14 cellular contexts compared by ENCODE assay signal in the genomic region with DNA sequence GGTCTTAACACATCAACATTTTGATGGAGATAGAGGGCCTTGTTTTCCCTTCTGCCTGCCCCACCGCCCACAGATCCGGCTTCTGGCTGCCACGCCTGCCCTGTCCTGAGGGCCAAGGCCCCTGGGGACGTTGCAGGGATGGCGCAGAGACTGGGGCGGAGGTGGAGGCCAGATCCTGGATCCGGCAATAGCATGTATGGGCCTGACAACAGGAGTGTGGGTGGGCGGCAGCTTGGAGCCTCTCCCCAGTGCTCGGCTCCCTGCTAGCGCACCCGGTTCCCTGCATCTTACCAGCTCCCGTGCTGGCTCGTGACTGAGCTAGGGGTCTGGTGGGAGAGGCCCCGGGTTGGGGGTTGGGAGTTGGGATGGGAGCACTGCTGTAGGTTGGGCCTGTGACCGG.
A peak's percentile ranks its signal among the peaks of the same experiment; 100 is the strongest.
DNase-seq lines count a peak whose midpoint lies in the region; ATAC-seq and TF ChIP-seq lines count a peak whose summit lies in the region.
"Had no signal": no experiment of that assay in that cellular context is flagged by ENCODE, and none has a peak within 500 bp of the region (broad histone marks: within the 10 kb centered on the region; RNA-seq: fewer than 3 reads in every experiment).

No MANE protein-coding gene starts in this region.

- H2AFZ ChIP-seq in neuronal stem cell (ENCODE audit: low read length), result no peak overlapping the region
- H2AFZ ChIP-seq: PC-9 had no signal

- no peak overlapping the region for H4K91ac ChIP-seq in neuronal stem cell (ENCODE audit: low read depth, low read length, poor library complexity)

- peaks cover 5 to 40% of the 10 kb centered on the region in 2 donors for H3K4me1 ChIP-seq in esophagus (ENCODE audit: control insufficient read depth in 2 of 2, insufficient read depth in 2 of 2, low read length in 1 of 2)
- H3K4me1 ChIP-seq in neuronal stem cell (ENCODE audit: control insufficient read depth in 2 of 2, insufficient read depth in 1 of 2, low read depth in 1 of 2, low read length in 2 of 2), result peaks cover 11 to 17% of the 10 kb centered on the region in 2 donors
- H3K4me1 ChIP-seq in testis, result peaks cover 47% of the 10 kb centered on the region

- no peaks in the 10 kb centered on the region for H3K27me3 ChIP-seq in HL-60 (ENCODE audit: insufficient read depth, poor library complexity, severe bottlenecking)
- no peaks in the 10 kb centered on the region for H3K27me3 ChIP-seq in esophagus (ENCODE audit: control insufficient read depth in 1 of 2, insufficient read depth in 2 of 2, low read length in 2 of 2)
- H3K27me3 ChIP-seq in neuronal stem cell (ENCODE audit: control insufficient read depth in 3 of 3, insufficient read depth in 3 of 3, low read depth in 1 of 3, low read length in 3 of 3), result no peaks in the 10 kb centered on the region
- H3K27me3 ChIP-seq in testis, result no peaks in the 10 kb centered on the region

- peak overlapping the region; percentile 85 for H3K18ac ChIP-seq in neuronal stem cell (ENCODE audit: low read length)

- no peak overlapping the region for H2BK5ac ChIP-seq in neuronal stem cell (ENCODE audit: low read length)

- peak overlapping the region; percentile 21 for H3K14ac ChIP-seq in neuronal stem cell (ENCODE audit: low read length)

- no peak overlapping the region for H2BK120ac ChIP-seq in neuronal stem cell (ENCODE audit: low read depth, low read length)

- no peak for ATAC-seq in WTC11

- H3K36me3 ChIP-seq in esophagus (ENCODE audit: control insufficient read depth in 2 of 2, insufficient read depth in 2 of 2, low read length in 1 of 2), result peaks cover 0 to 4% of the 10 kb centered on the region in 2 donors
- peaks cover 14 to 37% of the 10 kb centered on the region in 2 donors for H3K36me3 ChIP-seq in neuronal stem cell (replicated peaks in 1 of 2; ENCODE audit: control insufficient read depth in 2 of 2, insufficient read depth in 2 of 2, low read length in 2 of 2)
- H3K36me3 ChIP-seq in testis (ENCODE audit: low read depth, missing control alignments), result no peaks in the 10 kb centered on the region

- DNase-seq in HL-60 (ENCODE audit: low read depth in 1 of 2, low spot score in 1 of 2) (no peak), neuronal stem cell (ENCODE audit: low spot score) (no peak), testis (no peak), WTC11 (ENCODE audit: low spot score) (no peak)
- no peak for DNase-seq in activated CD8-positive, alpha-beta memory T cell treated with anti-CD3 and anti-CD28 coated beads, Interleukin-2, amount 50 U/mL, for 48 hours
- no peak for DNase-seq in activated CD4-positive, alpha-beta memory T cell treated with anti-CD3 and anti-CD28 coated beads for 36 hours
- no peak for DNase-seq in activated T-helper 1 cell treated with anti-CD3 and anti-CD28 coated beads, Interleukin-12 subunit alpha, Interleukin-12 subunit beta, Interleukin-2, Interleukin-4 antibody, amounts not matched to agents 30 ng/mL and 10 ng/mL and 1 ng/mL, durations not matched to agents 14 hours and 24 hours and 36 hours (ENCODE audit: low spot score)
- DNase-seq: activated CD4-positive, CD25-positive, alpha-beta regulatory T cell treated with anti-CD3 and anti-CD28 coated beads, Interleukin-2, amount 50 U/mL, for 72 hours; DMS 273 treated with DMSO at 0.1 percent for 48 hours; NCI-H446 treated with DMSO at 0.1 percent for 48 hours; PC-9; stimulated activated CD4-positive, alpha-beta T cell treated with anti-CD3 and anti-CD28 coated beads, Interleukin-2, amount 100 ng/mL, for 24 hours had no signal

- TF ChIP-seq POLR2A in testis (IDR thresholded peaks at IDR 0.05), result no peak

- H3K4ac ChIP-seq in neuronal stem cell (ENCODE audit: low read length), result no peak overlapping the region

- H3K4me3 Mint-ChIP-seq in WTC11, result no peak overlapping the region
- no peak overlapping the region for H3K4me3 Mint-ChIP-seq in activated CD4-positive, alpha-beta memory T cell treated with anti-CD3 and anti-CD28 coated beads for 36 hours
- H3K4me3 Mint-ChIP-seq in activated T-helper 1 cell treated with anti-CD3 and anti-CD28 coated beads, Interleukin-12 subunit alpha, Interleukin-12 subunit beta, Interleukin-2, Interleukin-4 antibody, amounts not matched to agents 30 ng/mL and 10 ng/mL and 1 ng/mL, durations not matched to agents 14 hours and 24 hours and 36 hours, result no peak overlapping the region

- TF ChIP-seq CTCF in HL-60 (IDR thresholded peaks at IDR 0.05; ENCODE audit: insufficient read depth, low read length) (no peak), testis (IDR thresholded peaks at IDR 0.05) (no peak), WTC11 (IDR thresholded peaks at IDR 0.05) (no peak)

- no peaks in the 10 kb centered on the region for H3K9me3 Mint-ChIP-seq in WTC11
- no peaks in the 10 kb centered on the region for H3K9me3 Mint-ChIP-seq in activated CD4-positive, alpha-beta memory T cell treated with anti-CD3 and anti-CD28 coated beads for 36 hours
- H3K9me3 Mint-ChIP-seq in activated T-helper 1 cell treated with anti-CD3 and anti-CD28 coated beads, Interleukin-12 subunit alpha, Interleukin-12 subunit beta, Interleukin-2, Interleukin-4 antibody, amounts not matched to agents 30 ng/mL and 10 ng/mL and 1 ng/mL, durations not matched to agents 14 hours and 24 hours and 36 hours, result no peaks in the 10 kb centered on the region

- H3K4me3 ChIP-seq in HL-60 (replicated peaks; ENCODE audit: insufficient read depth, low read length) (no peak overlapping the region), esophagus (ENCODE audit: low read depth in 1 of 2, low read length in 2 of 2) (no peak overlapping the region), neuronal stem cell (ENCODE audit: low read length in 2 of 2) (no peak overlapping the region), testis (no peak overlapping the region)
- H3K4me3 ChIP-seq: PC-9 had no signal

- H2BK15ac ChIP-seq in neuronal stem cell (ENCODE audit: low read length), result no peak overlapping the region

- H3K27me3 Mint-ChIP-seq in WTC11 (ENCODE audit: low read depth), result no peaks in the 10 kb centered on the region; the same call in 1 of the 2 replicates
- H3K27me3 Mint-ChIP-seq in activated CD4-positive, alpha-beta memory T cell treated with anti-CD3 and anti-CD28 coated beads for 36 hours, result no peaks in the 10 kb centered on the region
- H3K27me3 Mint-ChIP-seq in activated T-helper 1 cell treated with anti-CD3 and anti-CD28 coated beads, Interleukin-12 subunit alpha, Interleukin-12 subunit beta, Interleukin-2, Interleukin-4 antibody, amounts not matched to agents 30 ng/mL and 10 ng/mL and 1 ng/mL, durations not matched to agents 14 hours and 24 hours and 36 hours (ENCODE audit: insufficient read depth), result peaks cover 7% of the 10 kb centered on the region

- no peak overlapping the region for H2BK12ac ChIP-seq in neuronal stem cell (ENCODE audit: low read length)

- no peak overlapping the region for H3K27ac Mint-ChIP-seq in WTC11
- H3K27ac Mint-ChIP-seq in activated CD4-positive, alpha-beta memory T cell treated with anti-CD3 and anti-CD28 coated beads for 36 hours, result no peak overlapping the region
- no peak overlapping the region for H3K27ac Mint-ChIP-seq in activated T-helper 1 cell treated with anti-CD3 and anti-CD28 coated beads, Interleukin-12 subunit alpha, Interleukin-12 subunit beta, Interleukin-2, Interleukin-4 antibody, amounts not matched to agents 30 ng/mL and 10 ng/mL and 1 ng/mL, durations not matched to agents 14 hours and 24 hours and 36 hours

- H3K23ac ChIP-seq in neuronal stem cell (ENCODE audit: low read depth, low read length, poor library complexity), result no peak overlapping the region

- intact Hi-C loops in testis (cut with DNase I; ENCODE audit: low total_unique reads), result no loop called here
- intact Hi-C loops in activated CD4-positive, alpha-beta memory T cell treated with anti-CD3 and anti-CD28 coated beads for 36 hours (cut with micrococcal nuclease), result no loop called here
- intact Hi-C loops in activated T-helper 1 cell treated with anti-CD3 and anti-CD28 coated beads, Interleukin-12 subunit alpha, Interleukin-12 subunit beta, Interleukin-2, Interleukin-4 antibody, amounts not matched to agents 30 ng/mL and 10 ng/mL and 1 ng/mL, durations not matched to agents 14 hours and 24 hours and 36 hours (cut with micrococcal nuclease), result no loop called here

- no peak overlapping the region for H3K9ac ChIP-seq in neuronal stem cell (ENCODE audit: low read depth, low read length, poor library complexity)
- H3K9ac ChIP-seq: KMS-11 had no signal

- H3K36me3 Mint-ChIP-seq in WTC11, result no peaks in the 10 kb centered on the region
- no peaks in the 10 kb centered on the region for H3K36me3 Mint-ChIP-seq in activated CD4-positive, alpha-beta memory T cell treated with anti-CD3 and anti-CD28 coated beads for 36 hours
- peaks cover 1% of the 10 kb centered on the region for H3K36me3 Mint-ChIP-seq in activated T-helper 1 cell treated with anti-CD3 and anti-CD28 coated beads, Interleukin-12 subunit alpha, Interleukin-12 subunit beta, Interleukin-2, Interleukin-4 antibody, amounts not matched to agents 30 ng/mL and 10 ng/mL and 1 ng/mL, durations not matched to agents 14 hours and 24 hours and 36 hours (ENCODE audit: low read depth)

- WGBS in esophagus, 2 donors, result 65 to 76% methylated on average over 15 of the region's 15 CpGs
- WGBS in neuronal stem cell (ENCODE audit: extremely low coverage in 2 of 2, insufficient read length in 2 of 2, insufficient replicate concordance in 1 of 2), 2 donors, result no CpG with 5 or more reads among the region's 15 CpGs
- WGBS in testis, 2 donors, result 93 to 97% methylated on average over 10 to 15 of the region's 15 CpGs

- H3K27ac ChIP-seq in HL-60 (replicated peaks), result peak overlapping the region; percentile 27; the same call in 1 of the 2 replicates
- peak overlapping the region; percentile 94 to 97 for H3K27ac ChIP-seq in esophagus (ENCODE audit: low read depth in 2 of 2, low read length in 1 of 2)
- no peak overlapping the region for H3K27ac ChIP-seq in neuronal stem cell (replicated peaks; ENCODE audit: low read length)
- H3K27ac ChIP-seq in testis, result peak overlapping the region; percentile 75 to 98
- H3K27ac ChIP-seq: KMS-11, PC-9 had no signal

- CTCF ChIA-PET in WTC11 (lab: Charles Lee), result no interaction called here
- CTCF ChIA-PET in activated CD4-positive, alpha-beta memory T cell treated with anti-CD3 and anti-CD28 coated beads for 36 hours (lab: Charles Lee), result no interaction called here

- H3K4me1 Mint-ChIP-seq in WTC11, result peaks cover 8% of the 10 kb centered on the region
- H3K4me1 Mint-ChIP-seq in activated CD4-positive, alpha-beta memory T cell treated with anti-CD3 and anti-CD28 coated beads for 36 hours (ENCODE audit: low read depth), result peaks cover 28% of the 10 kb centered on the region
- peaks cover 31% of the 10 kb centered on the region for H3K4me1 Mint-ChIP-seq in activated T-helper 1 cell treated with anti-CD3 and anti-CD28 coated beads, Interleukin-12 subunit alpha, Interleukin-12 subunit beta, Interleukin-2, Interleukin-4 antibody, amounts not matched to agents 30 ng/mL and 10 ng/mL and 1 ng/mL, durations not matched to agents 14 hours and 24 hours and 36 hours (ENCODE audit: low read depth)

- H4K8ac ChIP-seq in neuronal stem cell (ENCODE audit: low read depth, low read length), result no peak overlapping the region

- H3K79me1 ChIP-seq in neuronal stem cell (ENCODE audit: low read depth, low read length), result peaks cover 8% of the 10 kb centered on the region

- H2AK5ac ChIP-seq in neuronal stem cell (ENCODE audit: low read depth, low read length), result no peak overlapping the region

- POLR2A ChIA-PET in WTC11 (lab: Charles Lee), result no interaction called here
- POLR2A ChIA-PET in activated CD4-positive, alpha-beta memory T cell treated with anti-CD3 and anti-CD28 coated beads for 36 hours (lab: Charles Lee), result no interaction called here

- H3K9me3 ChIP-seq in esophagus (ENCODE audit: control insufficient read depth in 2 of 2, insufficient read depth in 1 of 2, low read depth in 1 of 2, low read length in 1 of 2), result no peaks in the 10 kb centered on the region
- H3K9me3 ChIP-seq in neuronal stem cell (replicated peaks in 1 of 2; ENCODE audit: control insufficient read depth in 2 of 2, insufficient read depth in 1 of 2, low read depth in 1 of 2, low read length in 2 of 2), result no peaks in the 10 kb centered on the region
- H3K9me3 ChIP-seq in testis, result no peaks in the 10 kb centered on the region

- H3K4me2 ChIP-seq in neuronal stem cell (ENCODE audit: insufficient read depth, low read length, poor library complexity, severe bottlenecking), result no peak overlapping the region
- H3K4me2 ChIP-seq: KMS-11, PC-9 had no signal
